In genomic region chr7:77982926-77983550, GRCh38 we compare ENCODE assay signal across 14 cellular contexts.
DNase-seq lines count a peak whose midpoint lies in the region; ATAC-seq lines count a peak whose summit lies in the region.
"Had no signal": no experiment of that assay in that cellular context is flagged by ENCODE, and none has a peak within 500 bp of the region (broad histone marks: within the 10 kb centered on the region; RNA-seq: fewer than 3 reads in every experiment).

No MANE protein-coding gene starts in this region.

- ATAC-seq in activated T-cell treated with anti-CD3 and anti-CD28 coated beads, Interleukin-2, amount 50 U/mL, for 4 hours: peak; percentile 78 to 85
- peak; percentile 86 for ATAC-seq in HG02870 (IDR thresholded peaks at IDR 0.05; ENCODE audit: unreplicated experiment)
- peak; percentile 97 for ATAC-seq in activated T-helper 17 cell treated with anti-CD3 and anti-CD28 coated beads, Interleukin-2, amount 50 U/mL, for 72 hours (replicated peaks)

- peaks cover 6% of the 10 kb centered on the region for H3K27me3 Mint-ChIP-seq in activated T-cell treated with anti-CD3 and anti-CD28 coated beads, Interleukin-2, amount 50 U/mL, for 4 hours (ENCODE audit: low read depth)
- H3K27me3 Mint-ChIP-seq in activated T-helper 17 cell treated with anti-CD3 and anti-CD28 coated beads, Interleukin-2, amount 50 U/mL, for 72 hours: peaks cover 5% of the 10 kb centered on the region

- peaks cover 3% of the 10 kb centered on the region for H3K4me1 Mint-ChIP-seq in activated T-cell treated with anti-CD3 and anti-CD28 coated beads, Interleukin-2, amount 50 U/mL, for 4 hours (ENCODE audit: low read depth)
- peaks cover 11% of the 10 kb centered on the region for H3K4me1 Mint-ChIP-seq in activated T-helper 17 cell treated with anti-CD3 and anti-CD28 coated beads, Interleukin-2, amount 50 U/mL, for 72 hours

- no peak for DNase-seq in activated T-cell treated with anti-CD3 and anti-CD28 coated beads, Interleukin-2, amount 50 U/mL, for 4 hours
- no peak for DNase-seq in activated T-cell treated with anti-CD3 and anti-CD28 coated beads for 4 hours
- peak; percentile 12 to 22 for DNase-seq in stimulated activated CD4-positive, alpha-beta T cell treated with anti-CD3 and anti-CD28 coated beads, Interleukin-2, amount 100 ng/mL, for 24 hours
- DNase-seq in MV-4-11 (lab: John Stamatoyannopoulos, UW): no peak
- DNase-seq in AG08395 (ENCODE audit: low spot score): no peak
- no peak for DNase-seq in SHP77 treated with DMSO at 0.1 percent for 48 hours (lab: John Stamatoyannopoulos, UW)
- DNase-seq: anterior cingulate cortex, DMS 273 treated with DMSO at 0.1 percent for 48 hours, NCI-H1105 treated with DMSO at 0.1 percent for 48 hours, NCI-H524 treated with DMSO at 0.1 percent for 48 hours, RPMI8226, T-helper 9 cell had no signal

- H3K9me3 Mint-ChIP-seq in activated T-cell treated with anti-CD3 and anti-CD28 coated beads, Interleukin-2, amount 50 U/mL, for 4 hours: no peaks in the 10 kb centered on the region
- H3K9me3 Mint-ChIP-seq in activated T-helper 17 cell treated with anti-CD3 and anti-CD28 coated beads, Interleukin-2, amount 50 U/mL, for 72 hours: no peaks in the 10 kb centered on the region

- no peak overlapping the region for H3K4me3 Mint-ChIP-seq in activated T-cell treated with anti-CD3 and anti-CD28 coated beads, Interleukin-2, amount 50 U/mL, for 4 hours
- peak overlapping the region; percentile 57 for H3K4me3 Mint-ChIP-seq in activated T-helper 17 cell treated with anti-CD3 and anti-CD28 coated beads, Interleukin-2, amount 50 U/mL, for 72 hours

- no peaks in the 10 kb centered on the region for H3K36me3 Mint-ChIP-seq in activated T-cell treated with anti-CD3 and anti-CD28 coated beads, Interleukin-2, amount 50 U/mL, for 4 hours (ENCODE audit: insufficient read depth)
- no peaks in the 10 kb centered on the region for H3K36me3 Mint-ChIP-seq in activated T-helper 17 cell treated with anti-CD3 and anti-CD28 coated beads, Interleukin-2, amount 50 U/mL, for 72 hours (ENCODE audit: low read depth)

- peak overlapping the region; percentile 65 for H3K27ac Mint-ChIP-seq in activated T-helper 17 cell treated with anti-CD3 and anti-CD28 coated beads, Interleukin-2, amount 50 U/mL, for 72 hours

Comparison
In these comparisons a context has a peak if more than half of its experiments do, and no peak if none do; other contexts are left out.
1. DNase-seq: peak in stimulated activated CD4-positive, alpha-beta T cell treated with anti-CD3 and anti-CD28 coated beads, Interleukin-2, amount 100 ng/mL, for 24 hours (2 of 2); none in activated T-cell treated with anti-CD3 and anti-CD28 coated beads, Interleukin-2, amount 50 U/mL, for 4 hours (single experiment), activated T-cell treated with anti-CD3 and anti-CD28 coated beads for 4 hours (single experiment), MV-4-11 (single experiment), AG08395 (single experiment) and SHP77 treated with DMSO at 0.1 percent for 48 hours (single experiment).
2. Peak in every context shown above with its lines, with median percentiles within 50 percentile points of each other: ATAC-seq.